13 cellular contexts compared by ENCODE assay signal in genomic region chr14:91405724-91406435, GRCh38. TPM values are rescaled to one million over a fixed set of nuclear protein-coding genes. Genes with fewer than 3 reads are reported as not detected.
DNase-seq lines count a peak whose midpoint lies in the region; ATAC-seq, FAIRE-seq and TF ChIP-seq lines count a peak whose summit lies in the region.
"Had no signal": no experiment of that assay in that cellular context is flagged by ENCODE, and none has a peak within 500 bp of the region (broad histone marks: within the 10 kb centered on the region; RNA-seq: fewer than 3 reads in every experiment).

No MANE protein-coding gene starts in this region.

- 0 out of 2 replicates have a peak, but pooled peaks cover 2% of the 10 kb centered on the region for H3K23me2 ChIP-seq in H1 (ENCODE audit: low read depth, low read length)

- peaks cover 7% of the 10 kb centered on the region for H3K36me3 Mint-ChIP-seq in T-helper 17 cell (ENCODE audit: low read depth)

- no peak overlapping the region for H4K91ac ChIP-seq in H1 (replicated peaks; ENCODE audit: insufficient read length, low read length)

- no peak overlapping the region for H3K4ac ChIP-seq in H1 (replicated peaks; ENCODE audit: insufficient read length, low read depth, low read length)

- no peak overlapping the region for H3K18ac ChIP-seq in H1 (ENCODE audit: extremely low read depth, low read length)

- H3K9me3 ChIP-seq in heart left ventricle (no peaks in the 10 kb centered on the region), T-helper 17 cell (ENCODE audit: control insufficient read depth, low read length, poor library complexity, severe bottlenecking) (no peaks in the 10 kb centered on the region), H1 (ENCODE audit: insufficient read depth in 2 of 2, low read depth in 1 of 2, low read length in 1 of 2) (no peaks in the 10 kb centered on the region), thymus (ENCODE audit: control insufficient read depth) (no peaks in the 10 kb centered on the region)
- H3K9me3 ChIP-seq: uterus had no signal

- 58 to 64% (median 61%) methylated on average over 7 of the region's 7 CpGs for WGBS in heart left ventricle, 4 donors
- WGBS in H1 (ENCODE audit: extremely low coverage in 1 of 2, insufficient coverage in 1 of 2, insufficient read length in 1 of 2, insufficient replicate concordance in 2 of 2, low coverage in 1 of 2, low lambda C conversion rate in 2 of 2, missing lambda C conversion rate in 1 of 2), 2 experiments = 94% methylated on average over 7 of the region's 7 CpGs; no CpG with 5 or more reads in 1 of the 2 experiments
- 90% methylated on average over 7 of the region's 7 CpGs for WGBS in thymus

- no peak overlapping the region for H2AK5ac ChIP-seq in H1 (ENCODE audit: low read depth, low read length)

- peaks cover 74% of the 10 kb centered on the region for H3K4me1 Mint-ChIP-seq in T-helper 17 cell

- H3K27ac Mint-ChIP-seq in T-helper 17 cell = peak overlapping the region; percentile 99

- no peak overlapping the region for H3K56ac ChIP-seq in H1 (replicated peaks; ENCODE audit: insufficient read length, low read depth, low read length)

- FAIRE-seq in H1 (lab: Jason Lieb, UNC) = no peak

- H4K8ac ChIP-seq in H1 (ENCODE audit: extremely low read depth, insufficient read depth, low read length) = no peak overlapping the region; the same call in 1 of the 2 replicates

- H2BK5ac ChIP-seq in H1 (ENCODE audit: low read depth, low read length) = 0 out of 2 replicates have a peak overlapping the region, but pooled peaks have one; percentile 35

- ATAC-seq in heart left ventricle = peak in 2 of 4 donors; percentile 59 to 65
- ATAC-seq in Right ventricle myocardium superior (ENCODE audit: poor library complexity) = no peak
- no peak for ATAC-seq in T-helper 17 cell

- no peak overlapping the region for H3K9ac ChIP-seq in H1 (replicated peaks in 1 of 4; ENCODE audit: extremely low read depth in 1 of 4, low read depth in 3 of 4, low read length in 3 of 4)

- H4K20me1 ChIP-seq in H1 (replicated peaks in 1 of 2; ENCODE audit: control insufficient read depth in 1 of 2, insufficient read depth in 2 of 2, low read length in 2 of 2) = peaks cover 11 to 21% of the 10 kb centered on the region in 2 experiments

- H3K4me1 ChIP-seq in heart left ventricle (peaks cover 0 to 67% (median 8%) of the 10 kb centered on the region in 12 donors), H1 (replicated peaks in 1 of 4; ENCODE audit: control insufficient read depth in 3 of 4, insufficient read depth in 4 of 4, low read length in 3 of 4) (peaks cover 0 to 7% (median 2%) of the 10 kb centered on the region in 4 experiments; a peak in 3 of 7 replicates), thymus (ENCODE audit: control insufficient read depth, insufficient read depth, low read length) (peaks cover 56% of the 10 kb centered on the region)
- H3K4me1 ChIP-seq: uterus had no signal

- H3K27ac ChIP-seq in heart left ventricle (peak overlapping the region in 10 of 12 donors; percentile 29 to 74 (median 57)), H1 (ENCODE audit: low read depth, low read length) (no peak overlapping the region), thymus (ENCODE audit: low read depth) (peak overlapping the region; percentile 43)

- no peak overlapping the region for H3K14ac ChIP-seq in H1 (ENCODE audit: insufficient read length)

- H3K36me3 ChIP-seq in heart left ventricle = peaks cover 0 to 3% (median 0%) of the 10 kb centered on the region in 9 donors
- H3K36me3 ChIP-seq in H1 (ENCODE audit: control insufficient read depth in 2 of 4, insufficient read depth in 4 of 4, low read length in 3 of 4) = peaks cover 0 to 13% (median 5%) of the 10 kb centered on the region in 4 experiments; a peak in 5 of 8 replicates
- H3K36me3 ChIP-seq in thymus (ENCODE audit: control insufficient read depth, insufficient read depth) = peaks cover 21% of the 10 kb centered on the region
- H3K36me3 ChIP-seq: uterus had no signal

- H4K5ac ChIP-seq in H1 (ENCODE audit: insufficient read length, low read depth, low read length) = no peak overlapping the region

- no peak overlapping the region for H2BK120ac ChIP-seq in H1 (replicated peaks; ENCODE audit: low read depth, low read length)

- no peak overlapping the region for H3K23ac ChIP-seq in H1 (ENCODE audit: insufficient read length)

- no peak overlapping the region for H2AFZ ChIP-seq in H1 (ENCODE audit: low read length)

- H2BK20ac ChIP-seq in H1 (ENCODE audit: low read length) = no peak overlapping the region

- H3K27me3 Mint-ChIP-seq in T-helper 17 cell = no peaks in the 10 kb centered on the region

- DNase-seq in heart left ventricle (peak in 1 of 5 donors; percentile 40), Right ventricle myocardium superior (no peak), T-helper 17 cell (no peak), H1 (ENCODE audit: low read depth in 1 of 2, low spot score in 2 of 2) (no peak), SHP77 (lab: John Stamatoyannopoulos, UW) (no peak), midbrain (lab: John Stamatoyannopoulos, UW) (no peak), NCI-H128 (lab: John Stamatoyannopoulos, UW; ENCODE audit: unreplicated experiment) (no peak)
- DNase-seq: DMS79 treated with DMSO at 0.1 percent for 48 hours, foreskin melanocyte, NCI-H1092 treated with DMSO at 0.1 percent for 48 hours, NCI-H446, uterus had no signal

- H3K27me3 ChIP-seq in heart left ventricle = peaks cover 0 to 8% (median 0%) of the 10 kb centered on the region in 9 donors
- no peaks in the 10 kb centered on the region for H3K27me3 ChIP-seq in H1 (replicated peaks in 1 of 4; ENCODE audit: control insufficient read depth in 3 of 4, extremely low read depth in 1 of 4, insufficient read depth in 3 of 4, low read length in 3 of 4)
- no peaks in the 10 kb centered on the region for H3K27me3 ChIP-seq in thymus (ENCODE audit: control insufficient read depth, insufficient read depth)
- H3K27me3 ChIP-seq: uterus had no signal

- peak overlapping the region; percentile 85 for H3K4me3 Mint-ChIP-seq in T-helper 17 cell

- no peak overlapping the region for H2BK12ac ChIP-seq in H1 (ENCODE audit: low read depth, low read length)

- POLR2A ChIA-PET in H1 (lab: Charles Lee; ENCODE audit: partially characterized antibody) = interaction anchor here (1.3 to 8.0 kb wide), 4 partner anchors 10 to 18 kb away, joined by 3 to 56 read pairs (median 6); partner anchors contain the start of gene CCDC88C

- peaks cover 26% of the 10 kb centered on the region for H3K79me1 ChIP-seq in H1 (ENCODE audit: low read depth, low read length)

- TF ChIP-seq RAD21 in H1 (IDR thresholded peaks at IDR 0.05 in 1 of 2, conservative IDR thresholded peaks at IDR 0.05 in 1 of 2; ENCODE audit: low read depth in 2 of 2, low read length in 2 of 2) = no peak

- no peak for TF ChIP-seq EP300 in H1 (IDR thresholded peaks at IDR 0.05; ENCODE audit: borderline replicate concordance in 1 of 2, low read depth in 2 of 2, low read length in 2 of 2)

- H2BK15ac ChIP-seq in H1 (ENCODE audit: low read length) = 0 out of 2 replicates have a peak overlapping the region, but pooled peaks have one; percentile 46

- H3K79me2 ChIP-seq in H1 (ENCODE audit: control insufficient read depth in 1 of 2, insufficient read depth in 2 of 2, low read length in 2 of 2) = peaks cover 24 to 94% of the 10 kb centered on the region in 2 experiments

- CTCF ChIA-PET in H1 (lab: Charles Lee; ENCODE audit: partially characterized antibody) = interaction anchor here (0.9 to 2.2 kb wide), 7 partner anchors 10 to 83 kb away, joined by 3 to 8 read pairs (median 4); partner anchors contain the start of gene CCDC88C

- H3K4me3 ChIP-seq in heart left ventricle = no peak overlapping the region
- no peak overlapping the region for H3K4me3 ChIP-seq in H1 (ENCODE audit: extremely low read depth in 1 of 4, insufficient read depth in 2 of 4, low read depth in 3 of 4, low read length in 4 of 4)
- H3K4me3 ChIP-seq in thymus (ENCODE audit: low read length) = no peak overlapping the region
- H3K4me3 ChIP-seq: uterus had no signal

- intact Hi-C loops in heart left ventricle (cut with DNase I) = no loop called here
- intact Hi-C loops in Right ventricle myocardium superior (cut with DNase I) = no loop called here

- TF ChIP-seq CTCF in heart left ventricle (IDR thresholded peaks at IDR 0.05) (no peak), H1 (IDR thresholded peaks at IDR 0.05; ENCODE audit: control extremely low read depth in 1 of 3, insufficient read depth in 1 of 3, low read depth in 1 of 3, low read length in 3 of 3) (no peak)

- no peak overlapping the region for H3K4me2 ChIP-seq in H1 (ENCODE audit: insufficient read depth in 1 of 2, low read depth in 2 of 2, low read length in 2 of 2)

- no peak for TF ChIP-seq POLR2A in heart left ventricle (IDR thresholded peaks at IDR 0.05)
- TF ChIP-seq POLR2A in H1 (IDR thresholded peaks at IDR 0.05; ENCODE audit: control extremely low read depth in 1 of 2, low read depth in 2 of 2, low read length in 2 of 2) = no peak

TF ChIP-seq in H1, 55 proteins besides CTCF, POLR2A, EP300 and RAD21 (continues in another document):
- TF ChIP-seq FOSL1 (IDR thresholded peaks at IDR 0.05; ENCODE audit: insufficient read depth, low read depth, low read length) (no peak), NANOG (IDR thresholded peaks at IDR 0.05; ENCODE audit: insufficient read depth, low read depth, low read length, poor library complexity, severe bottlenecking) (no peak), ZNF274 (IDR thresholded peaks at IDR 0.05; ENCODE audit: borderline replicate concordance, extremely low read depth, low read length) (no peak), CHD2 (IDR thresholded peaks at IDR 0.05; ENCODE audit: low read length) (no peak), NRF1 (IDR thresholded peaks at IDR 0.05; ENCODE audit: low read depth, low read length) (no peak), E2F6 (IDR thresholded peaks at IDR 0.05) (no peak)

RNA-seq across cellular contexts. Expression of gene CCDC88C, which starts 11.7 kb away (rescaled TPM):
- total RNA-seq in heart left ventricle (10 to 100 TPM in 1 of 9 donors, 1 to 10 TPM in 8; 2.4 to 15.6 (median 5.4) TPM), Right ventricle myocardium superior (2.9 TPM), T-helper 17 cell (100 to 1,000 TPM; 333 to 339 TPM)
- polyA plus RNA-seq in heart left ventricle (1 to 10 TPM; 2.8 to 3.4 TPM), H1 (2011; rRNA removed) (10.3 and 19.5 TPM in 2 replicates), thymus (47.4 TPM)
- total RNA-seq in H1 (2021; fragmentation: NEBNext Ultra II Directional; extraction: Animal tissue kit (Norgen Biotek cat#: 25700)) = 55.4 and 57.7 TPM in 2 replicates
- polyA plus RNA-seq in H1 (2011; cell fraction: cytosol; rRNA removed) = 17.7 TPM
- 46.9 TPM for polyA plus RNA-seq in H1 (2011; cell fraction: nucleus; rRNA removed)
- 23.7 to 30.8 TPM (median 27.7 TPM) in 4 replicates for polyA plus RNA-seq in H1 (2012, experiment 1 of 2)
- 10.5 TPM for polyA plus RNA-seq in H1 (2012, experiment 2 of 2)
- 23.3 TPM for polyA plus RNA-seq in H1 (2013, experiment 1 of 2)
- polyA plus RNA-seq in H1 (2013, experiment 2 of 2) = 22.6 TPM
- polyA minus RNA-seq in H1 (2011; rRNA and poly(A)+ RNA removed) = 41.4 and 42.2 TPM in 2 replicates
- 27.2 TPM for polyA minus RNA-seq in H1 (2011; cell fraction: cytosol; rRNA and poly(A)+ RNA removed)
- 64.1 TPM for polyA minus RNA-seq in H1 (2011; cell fraction: nucleus; rRNA and poly(A)+ RNA removed)
